Comparison of ENCODE assay signal across 1 cellular context in the genomic region with DNA sequence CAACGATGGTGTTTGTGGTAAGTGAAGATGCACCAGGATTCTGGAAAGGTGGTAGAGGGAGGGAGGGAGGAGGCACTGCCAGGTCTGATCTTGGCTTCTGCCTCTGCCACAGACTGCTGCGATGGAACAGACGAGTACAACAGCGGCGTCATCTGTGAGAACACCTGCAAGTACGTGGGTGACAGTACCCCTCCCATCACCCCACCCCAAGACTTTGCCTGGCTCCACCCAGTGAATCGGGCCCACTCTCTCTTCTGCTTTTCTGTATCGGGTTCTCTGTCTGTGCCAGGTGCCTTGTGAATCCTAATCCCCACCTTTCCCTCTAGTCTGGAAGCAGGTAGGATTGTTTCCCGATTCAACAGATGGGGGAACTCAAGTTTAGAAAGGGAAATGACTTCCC.
TF ChIP-seq lines count a peak whose summit lies in the region.

No MANE protein-coding gene starts in this region.

TF ChIP-seq in GM23338, 12 proteins besides CTCF, POLR2A, EP300 and RAD21:
- no peak for TF ChIP-seq ETS1 (IDR thresholded peaks at IDR 0.05)
- no peak for TF ChIP-seq JUNB (IDR thresholded peaks at IDR 0.05; ENCODE audit: unreplicated experiment)
- no peak for TF ChIP-seq STAT1 (IDR thresholded peaks at IDR 0.05; ENCODE audit: unreplicated experiment)
